17 cellular contexts compared by ENCODE assay signal in genomic region chr5:144156767-144157171, GRCh38. TPM values are rescaled to one million over a fixed set of nuclear protein-coding genes. Genes with fewer than 3 reads are reported as not detected.
DNase-seq lines count a peak whose midpoint lies in the region; ATAC-seq and TF ChIP-seq lines count a peak whose summit lies in the region.
"Had no signal": no experiment of that assay in that cellular context is flagged by ENCODE, and none has a peak within 500 bp of the region (broad histone marks: within the 10 kb centered on the region; RNA-seq: fewer than 3 reads in every experiment).

No MANE protein-coding gene starts in this region.

- H3K36me3 Mint-ChIP-seq in HFFc6 (ENCODE audit: low read depth) = peaks cover 10% of the 10 kb centered on the region
- peaks cover 32% of the 10 kb centered on the region for H3K36me3 Mint-ChIP-seq in central memory CD8-positive, alpha-beta T cell (ENCODE audit: insufficient read depth)
- peaks cover 3% of the 10 kb centered on the region for H3K36me3 Mint-ChIP-seq in memory B cell

- H2AFZ ChIP-seq in ACC112 (ENCODE audit: low read length, unreplicated experiment) = no peak overlapping the region

- H3K4me3 Mint-ChIP-seq in HFFc6 (no peak overlapping the region), memory B cell (no peak overlapping the region)
- H3K4me3 Mint-ChIP-seq in central memory CD8-positive, alpha-beta T cell = no peak overlapping the region
- H3K4me3 Mint-ChIP-seq: activated T-cell treated with anti-CD3 and anti-CD28 coated beads, Interleukin-2, amount 50 U/mL, for 72 hours; H9; mesothelial cell of epicardium had no signal

- ATAC-seq in central memory CD8-positive, alpha-beta T cell (replicated peaks; ENCODE audit: extremely low read depth, poor library complexity, severe bottlenecking) = no peak
- no peak for ATAC-seq in memory B cell (ENCODE audit: low read depth)
- ATAC-seq in heart right ventricle = no peak
- no peak for ATAC-seq in GM21529 (IDR thresholded peaks at IDR 0.05; ENCODE audit: unreplicated experiment)
- no peak for ATAC-seq in HG02840 (IDR thresholded peaks at IDR 0.05; ENCODE audit: low FRiP score, unreplicated experiment)
- ATAC-seq: activated T-cell treated with anti-CD3 and anti-CD28 coated beads, Interleukin-2, amount 50 U/mL, for 72 hours had no signal

- no peak overlapping the region for H3K4me3 ChIP-seq in ACC112 (ENCODE audit: low read depth, low read length)
- H3K4me3 ChIP-seq in heart right ventricle = no peak overlapping the region
- H3K4me3 ChIP-seq: right atrium auricular region had no signal

- peaks cover 4% of the 10 kb centered on the region for H3K79me2 ChIP-seq in ACC112 (ENCODE audit: control insufficient read depth, insufficient read depth, low read length, unreplicated experiment)

- no peaks in the 10 kb centered on the region for H3K27me3 Mint-ChIP-seq in HFFc6 (ENCODE audit: insufficient read depth)
- H3K27me3 Mint-ChIP-seq in central memory CD8-positive, alpha-beta T cell = no peaks in the 10 kb centered on the region
- no peaks in the 10 kb centered on the region for H3K27me3 Mint-ChIP-seq in memory B cell

- peaks cover 9% of the 10 kb centered on the region for H3K4me1 ChIP-seq in ACC112 (ENCODE audit: control insufficient read depth, insufficient read depth, low read length, unreplicated experiment)
- no peaks in the 10 kb centered on the region for H3K4me1 ChIP-seq in heart right ventricle
- H3K4me1 ChIP-seq: right atrium auricular region had no signal

- DNase-seq in HFFc6 (no peak), memory B cell (ENCODE audit: low spot score in 2 of 2) (no peak), heart right ventricle (no peak), D341Med (ENCODE audit: low spot score) (no peak)
- no peak for DNase-seq in central memory CD8-positive, alpha-beta T cell (ENCODE audit: low spot score in 2 of 2)
- DNase-seq: activated CD4-positive, alpha-beta T cell treated with anti-CD3 and anti-CD28 coated beads, Interleukin-2, amount 50 U/mL, for 48 hours; activated T-cell treated with anti-CD3 and anti-CD28 coated beads, Interleukin-2, amount 50 U/mL, for 72 hours; AML-193; cerebellar nuclear complex; H9; NCI-H2081 treated with DMSO at 0.1 percent for 48 hours; stimulated activated CD4-positive, alpha-beta T cell treated with anti-CD3 and anti-CD28 coated beads, Interleukin-2, amount 100 ng/mL, for 48 hours had no signal

- H3K27ac Mint-ChIP-seq in HFFc6 (0 out of 2 replicates have a peak overlapping the region, but pooled peaks have one; percentile 14), memory B cell (peak overlapping the region; percentile 38)
- peak overlapping the region; percentile 16 for H3K27ac Mint-ChIP-seq in central memory CD8-positive, alpha-beta T cell (ENCODE audit: low read depth)
- H3K27ac Mint-ChIP-seq: activated T-cell treated with anti-CD3 and anti-CD28 coated beads, Interleukin-2, amount 50 U/mL, for 72 hours; H9; mesothelial cell of epicardium had no signal

- no peaks in the 10 kb centered on the region for H3K9me3 ChIP-seq in heart right ventricle
- H3K9me3 ChIP-seq: right atrium auricular region had no signal

- H3K4me1 Mint-ChIP-seq in HFFc6 (ENCODE audit: low read depth) = peaks cover 13% of the 10 kb centered on the region; the same call in 1 of the 2 replicates
- no peaks in the 10 kb centered on the region for H3K4me1 Mint-ChIP-seq in central memory CD8-positive, alpha-beta T cell
- no peaks in the 10 kb centered on the region for H3K4me1 Mint-ChIP-seq in memory B cell
- H3K4me1 Mint-ChIP-seq: H9, mesothelial cell of epicardium had no signal

- H3K9me3 Mint-ChIP-seq in HFFc6 = no peaks in the 10 kb centered on the region
- no peaks in the 10 kb centered on the region for H3K9me3 Mint-ChIP-seq in central memory CD8-positive, alpha-beta T cell
- no peaks in the 10 kb centered on the region for H3K9me3 Mint-ChIP-seq in memory B cell
- H3K9me3 Mint-ChIP-seq: activated T-cell treated with anti-CD3 and anti-CD28 coated beads, Interleukin-2, amount 50 U/mL, for 72 hours; H9; mesothelial cell of epicardium had no signal

- H3K27me3 ChIP-seq in ACC112 (ENCODE audit: insufficient read depth, low read length) (no peaks in the 10 kb centered on the region), heart right ventricle (no peaks in the 10 kb centered on the region)
- H3K27me3 ChIP-seq: right atrium auricular region had no signal

- H3K27ac ChIP-seq in ACC112 (ENCODE audit: low read depth, low read length) (peak overlapping the region; percentile 13; the same call in 1 of the 2 replicates), heart right ventricle (no peak overlapping the region)
- H3K27ac ChIP-seq: right atrium auricular region had no signal

- 79 to 87% methylated on average over 2 of the region's 2 CpGs for WGBS in heart right ventricle, 2 donors

- TF ChIP-seq CTCF in HFFc6 (IDR thresholded peaks at IDR 0.05) (no peak), heart right ventricle (IDR thresholded peaks at IDR 0.05) (no peak)

- H3K36me3 ChIP-seq in ACC112 (ENCODE audit: insufficient read depth, low read length) = peaks cover 34% of the 10 kb centered on the region
- H3K36me3 ChIP-seq in heart right ventricle = peaks cover 0 to 58% (median 14%) of the 10 kb centered on the region in 9 donors

- intact Hi-C loops in heart right ventricle (cut with DNase I) = no loop called here

RNA-seq across cellular contexts. Expression of gene YIPF5, which starts 13.7 kb away (rescaled TPM):
- 100 to 1,000 TPM; 147 to 170 (median 166) TPM for total RNA-seq in HFFc6 (2021; fragmentation: NEBNext Ultra II Directional; extraction: Animal tissue kit (Norgen Biotek cat#: 25700))
- 10 to 100 TPM; 24.6 to 34.9 (median 28.3) TPM for total RNA-seq in heart right ventricle
- polyA plus RNA-seq in heart right ventricle = 10 to 100 TPM in 1 of 2 donors, 1 to 10 TPM in 1; 3.9 to 13.4 TPM

RNA-seq across cellular contexts. Expression of gene KCTD16, which starts 13.9 kb away (rescaled TPM):
- total RNA-seq in HFFc6 (2021; fragmentation: NEBNext Ultra II Directional; extraction: Animal tissue kit (Norgen Biotek cat#: 25700)) = 1 to 10 TPM; 1.5 to 3.6 (median 3.0) TPM
- total RNA-seq in heart right ventricle = under 1 TPM in 9 of 10 donors, not detected in 1; 0.02 to 0.42 (median 0.13) TPM
- under 1 TPM in 1 of 2 donors, not detected in 1; 0.07 TPM for polyA plus RNA-seq in heart right ventricle

Comparison
In these comparisons a context has a peak if more than half of its experiments do, and no peak if none do; other contexts are left out.
1. RNA of gene YIPF5, which starts 13.7 kb away (total RNA-seq): 147 to 170 TPM in HFFc6; 24.6 to 34.9 TPM in heart right ventricle; every median in the first group is over 4 times any median in the second.
2. Peak in every context shown above with its lines, with median percentiles within 50 percentile points of each other: H3K27ac Mint-ChIP-seq.